ENCODE assay signal across 8 cellular contexts in genomic region chr1:35269190-35269988, GRCh38. TPM values are rescaled to one million over a fixed set of nuclear protein-coding genes. Genes with fewer than 3 reads are reported as not detected.
DNase-seq lines count a peak whose midpoint lies in the region; ATAC-seq and TF ChIP-seq lines count a peak whose summit lies in the region.

No MANE protein-coding gene starts in this region.

- peaks cover 9% of the 10 kb centered on the region for H3K9me3 Mint-ChIP-seq in type B pancreatic cell

- peaks cover 35% of the 10 kb centered on the region for H3K4me1 ChIP-seq in lower lobe of right lung

- H3K27ac Mint-ChIP-seq in type B pancreatic cell = peak overlapping the region; percentile 85

- no peaks in the 10 kb centered on the region for H3K27me3 Mint-ChIP-seq in type B pancreatic cell

- peaks cover 31% of the 10 kb centered on the region for H3K4me1 Mint-ChIP-seq in type B pancreatic cell (ENCODE audit: unreplicated experiment)

- peak overlapping the region; percentile 92 for H3K4me3 Mint-ChIP-seq in type B pancreatic cell

- peak overlapping the region; percentile 91 for H3K27ac ChIP-seq in lower lobe of right lung

- H3K36me3 ChIP-seq in lower lobe of right lung = no peaks in the 10 kb centered on the region

- no peaks in the 10 kb centered on the region for H3K27me3 ChIP-seq in lower lobe of right lung (ENCODE audit: low read depth)

- peak overlapping the region; percentile 68 for H3K4me3 ChIP-seq in Jurkat, Clone E6-1 (ENCODE audit: low read length)
- H3K4me3 ChIP-seq in astrocyte of the spinal cord (ENCODE audit: low read depth, low read length) (peak overlapping the region; percentile 85), lower lobe of right lung (peak overlapping the region; percentile 86)

- DNase-seq in ELF-1 (ENCODE audit: low read depth, low spot score) = peak; percentile 8
- no peak for DNase-seq in Jurkat, Clone E6-1 (ENCODE audit: low read depth, low spot score)
- peak; percentile 13 for DNase-seq in astrocyte of the spinal cord (ENCODE audit: low read depth, low spot score)
- DNase-seq in lower lobe of right lung = no peak
- no peak for DNase-seq in type B pancreatic cell (ENCODE audit: extremely low spot score, unreplicated experiment)
- no peak for DNase-seq in inferior parietal cortex (ENCODE audit: extremely low spot score)
- no peak for DNase-seq in mucosa of gallbladder (ENCODE audit: low spot score)
- DNase-seq in NK-92 (lab: John Stamatoyannopoulos, UW; ENCODE audit: unreplicated experiment) = no peak

- in situ Hi-C loops in astrocyte of the spinal cord (cut with HindIII; ENCODE audit: low sequenced_read_pairs) = no loop called here

- peaks cover 14% of the 10 kb centered on the region for H3K36me3 Mint-ChIP-seq in type B pancreatic cell

- TF ChIP-seq CTCF in astrocyte of the spinal cord (IDR thresholded peaks at IDR 0.05; ENCODE audit: low read depth, low read length) (no peak), lower lobe of right lung (IDR thresholded peaks at IDR 0.05) (no peak), type B pancreatic cell (conservative IDR thresholded peaks at IDR 0.05) (no peak)

- no peaks in the 10 kb centered on the region for H3K9me3 ChIP-seq in lower lobe of right lung

- intact Hi-C loops in lower lobe of right lung (cut with DNase I) = no loop called here

- no peak for ATAC-seq in lower lobe of right lung

RNA-seq across cellular contexts. Expression of gene ZMYM4, which starts 0.9 kb away (rescaled TPM):
- 26.0 TPM for polyA plus RNA-seq in Jurkat, Clone E6-1 (2012; ENCODE audit: insufficient read depth, insufficient read length)
- total RNA-seq in lower lobe of right lung (48.4 TPM), type B pancreatic cell (ENCODE audit: low replicate concordance) (58.3 and 85.4 TPM in 2 replicates), mucosa of gallbladder (55.5 TPM)

Comparison
In these comparisons a context has a peak if more than half of its experiments do, and no peak if none do; other contexts are left out.
1. DNase-seq: peak in ELF-1 (single experiment) and astrocyte of the spinal cord (single experiment); none in Jurkat, Clone E6-1 (single experiment), lower lobe of right lung (single experiment), type B pancreatic cell (single experiment), inferior parietal cortex (single experiment), mucosa of gallbladder (single experiment) and NK-92 (single experiment).
2. Peak in every context shown above with its lines, with median percentiles within 50 percentile points of each other: H3K4me3 ChIP-seq.